ENCODE assay signal across 1 cellular context in the genomic region with DNA sequence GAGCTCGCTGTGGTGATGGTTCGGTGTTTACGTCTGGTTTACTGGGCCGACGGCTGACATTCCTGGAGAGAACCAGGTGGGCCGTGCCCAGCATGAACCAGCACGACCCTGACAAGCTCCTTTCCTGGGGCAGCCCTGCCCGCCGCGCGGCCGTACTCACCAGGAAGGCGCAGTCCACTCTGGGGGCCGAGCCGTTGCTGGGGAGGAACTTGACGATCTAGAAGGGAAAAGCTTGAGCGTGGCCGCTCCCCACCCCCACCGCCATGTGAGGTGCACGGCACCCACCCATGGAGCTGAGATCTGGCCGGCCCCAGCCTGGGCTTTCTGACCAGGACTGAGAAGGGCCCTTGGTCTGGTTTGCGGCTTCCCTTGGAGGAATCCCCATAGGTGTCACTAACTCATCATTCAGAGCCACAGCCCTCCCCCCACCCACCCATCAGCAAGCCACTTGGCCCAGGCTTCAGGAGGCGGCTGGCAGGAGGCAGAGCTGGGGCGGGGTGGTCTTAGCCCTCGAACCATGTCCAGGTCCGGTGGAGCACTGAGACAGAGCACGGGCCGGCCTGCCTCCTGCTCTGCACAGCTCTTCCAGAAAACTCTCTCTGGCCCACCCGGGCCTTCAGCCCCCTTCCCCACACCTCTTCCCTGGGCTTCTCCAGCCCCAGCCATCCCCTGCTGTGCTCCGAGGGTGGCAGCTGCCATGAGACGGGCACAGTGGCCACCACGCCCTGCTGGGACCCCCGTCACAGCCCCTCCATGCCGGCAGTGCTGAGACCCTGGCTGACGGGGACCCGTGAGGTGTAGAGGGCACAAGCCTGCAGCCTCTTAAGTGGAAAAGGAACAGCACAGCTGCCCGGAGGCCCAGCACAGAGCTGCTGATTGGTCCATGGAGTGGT.
TF ChIP-seq lines count a peak whose summit lies in the region.

No MANE protein-coding gene starts in this region.

TF ChIP-seq in HepG2, 621 proteins besides CTCF, POLR2A, EP300 and RAD21:
- TF ChIP-seq NFKB2 (CRISPR knock-in tag; IDR thresholded peaks at IDR 0.05; ENCODE audit: borderline replicate concordance) (no peak), ZNF317 (CRISPR knock-in tag; IDR thresholded peaks at IDR 0.05) (no peak), ZNF788 (CRISPR knock-in tag; IDR thresholded peaks at IDR 0.05; ENCODE audit: borderline replicate concordance) (no peak), TCF7 (IDR thresholded peaks at IDR 0.05; ENCODE audit: low read depth) (no peak), NR2F6 (IDR thresholded peaks at IDR 0.05) (no peak), NR2F6 (CRISPR knock-in tag; IDR thresholded peaks at IDR 0.05) (no peak), KLF12 (CRISPR knock-in tag; IDR thresholded peaks at IDR 0.05; ENCODE audit: borderline replicate concordance) (no peak), GATA4 (IDR thresholded peaks at IDR 0.05; ENCODE audit: borderline replicate concordance, low read depth) (no peak), RBFOX2 (IDR thresholded peaks at IDR 0.05; ENCODE audit: low read depth, low read length) (no peak), MTA1 (CRISPR knock-in tag; IDR thresholded peaks at IDR 0.05; ENCODE audit: borderline replicate concordance) (no peak), ZNF180 (CRISPR knock-in tag; IDR thresholded peaks at IDR 0.05; ENCODE audit: borderline replicate concordance, low read depth) (no peak), KDM3A (CRISPR knock-in tag; IDR thresholded peaks at IDR 0.05; ENCODE audit: low read depth) (no peak), KLF16 (CRISPR knock-in tag; IDR thresholded peaks at IDR 0.05) (no peak), ZNF652 (CRISPR knock-in tag; IDR thresholded peaks at IDR 0.05; ENCODE audit: borderline replicate concordance, low read depth) (no peak)
